11 cellular contexts compared by ENCODE assay signal in genomic region chr16:13436641-13437423, GRCh38.
A peak's percentile ranks its signal among the peaks of the same experiment; 100 is the strongest.
DNase-seq lines count a peak whose midpoint lies in the region; ATAC-seq and TF ChIP-seq lines count a peak whose summit lies in the region.
"Had no signal": no experiment of that assay in that cellular context is flagged by ENCODE, and none has a peak within 500 bp of the region (broad histone marks: within the 10 kb centered on the region; RNA-seq: fewer than 3 reads in every experiment).

No MANE protein-coding gene starts in this region.

- H3K4me1 Mint-ChIP-seq in chondrocyte (ENCODE audit: low read depth), result peaks cover 6% of the 10 kb centered on the region

- H3K4me3 ChIP-seq in SJCRH30, result no peak overlapping the region

- no peak for TF ChIP-seq CTCF in chondrocyte (IDR thresholded peaks at IDR 0.05)

- DNase-seq in EL, result peak; percentile 0
- DNase-seq in chondrocyte (ENCODE audit: low spot score), result no peak
- DNase-seq in NOMO-1 treated with DMSO at 0.1 percent for 48 hours (lab: John Stamatoyannopoulos, UW; ENCODE audit: unreplicated experiment), result no peak
- DNase-seq in SJCRH30, result no peak
- DNase-seq in NCI-H2107 (lab: John Stamatoyannopoulos, UW), result no peak
- DNase-seq in middle frontal gyrus (ENCODE audit: extremely low spot score, low spot score), result no peak
- DNase-seq: central memory CD4-positive, alpha-beta T cell; DND-41; IMR-90 had no signal

- H3K36me3 ChIP-seq in SJCRH30, result no peaks in the 10 kb centered on the region

- no peaks in the 10 kb centered on the region for H3K27me3 Mint-ChIP-seq in chondrocyte (ENCODE audit: low read depth)

- H3K27ac ChIP-seq in SJCRH30, result no peak overlapping the region

- H3K36me3 Mint-ChIP-seq in chondrocyte (ENCODE audit: low read depth), result no peaks in the 10 kb centered on the region

- H3K4me3 Mint-ChIP-seq in chondrocyte (ENCODE audit: unreplicated experiment), result no peak overlapping the region

- peaks cover 3% of the 10 kb centered on the region for H3K9me3 Mint-ChIP-seq in chondrocyte (ENCODE audit: low read depth)

- no peaks in the 10 kb centered on the region for H3K27me3 ChIP-seq in SJCRH30

- ATAC-seq in GM19351 (IDR thresholded peaks at IDR 0.05; ENCODE audit: unreplicated experiment) (peak; percentile 48), HG03280 (IDR thresholded peaks at IDR 0.05; ENCODE audit: unreplicated experiment) (peak; percentile 55)

- peak overlapping the region; percentile 42 for H3K27ac Mint-ChIP-seq in chondrocyte (ENCODE audit: unreplicated experiment)

- no peaks in the 10 kb centered on the region for H3K4me1 ChIP-seq in SJCRH30

- no peaks in the 10 kb centered on the region for H3K9me3 ChIP-seq in SJCRH30 (replicated peaks)
